In the genomic region with DNA sequence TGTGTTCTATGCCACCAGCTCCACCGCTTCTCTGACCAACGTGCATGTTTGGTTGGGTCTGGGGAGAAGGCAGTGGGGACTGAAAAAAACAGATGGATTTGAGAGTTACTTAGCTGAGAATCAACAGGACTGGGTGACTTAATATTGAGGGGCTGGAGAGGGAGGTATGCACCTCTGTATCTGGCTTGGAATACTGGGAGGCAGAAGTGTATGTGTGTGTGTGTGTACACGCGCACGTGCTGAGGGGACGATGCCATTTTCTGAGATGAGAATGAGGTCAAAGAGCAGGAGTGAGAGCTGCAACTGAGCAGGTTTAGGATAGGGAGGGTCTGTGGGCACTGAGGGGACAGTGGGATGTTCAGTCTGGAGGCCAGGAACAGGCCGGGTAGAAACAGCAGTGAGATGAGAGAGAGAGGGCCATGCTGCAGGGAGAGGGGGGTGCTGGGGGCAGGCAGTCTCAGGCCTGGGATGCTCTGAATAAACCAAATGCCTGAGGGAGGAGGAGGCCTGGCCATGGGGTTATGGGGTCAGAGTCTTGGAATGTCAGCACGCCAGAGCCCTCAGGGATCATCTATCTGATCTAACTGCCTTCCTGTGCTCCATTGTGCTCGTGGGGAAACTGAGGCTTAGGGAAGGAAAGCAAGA, we compare ENCODE assay signal across 14 cellular contexts. TPM values are rescaled to one million over a fixed set of nuclear protein-coding genes. Genes with fewer than 3 reads are reported as not detected.
DNase-seq lines count a peak whose midpoint lies in the region; ATAC-seq and TF ChIP-seq lines count a peak whose summit lies in the region.
"Had no signal": no experiment of that assay in that cellular context is flagged by ENCODE, and none has a peak within 500 bp of the region (broad histone marks: within the 10 kb centered on the region; RNA-seq: fewer than 3 reads in every experiment).

No MANE protein-coding gene starts in this region.

- no peak for TF ChIP-seq CTCF in heart right ventricle (IDR thresholded peaks at IDR 0.05)
- no peak for TF ChIP-seq CTCF in endothelial cell (IDR thresholded peaks at IDR 0.05; ENCODE audit: unreplicated experiment)
- no peak for TF ChIP-seq CTCF in nephron (IDR thresholded peaks at IDR 0.05; ENCODE audit: unreplicated experiment in 3 of 3)

- peaks cover 51 to 100% (median 92%) of the 10 kb centered on the region in 9 donors for H3K4me1 ChIP-seq in heart right ventricle

- peaks cover 64% of the 10 kb centered on the region for H3K4me1 Mint-ChIP-seq in endothelial cell (ENCODE audit: unreplicated experiment)
- H3K4me1 Mint-ChIP-seq in nephron = peaks cover 90% of the 10 kb centered on the region
- peaks cover 12% of the 10 kb centered on the region for H3K4me1 Mint-ChIP-seq in activated CD4-positive, alpha-beta T cell treated with anti-CD3 and anti-CD28 coated beads, Interleukin-2, amount 10 ng/mL, durations not matched to agents 24 days and 14 days

- H3K4me3 Mint-ChIP-seq in endothelial cell (ENCODE audit: unreplicated experiment) (no peak overlapping the region), nephron (peak overlapping the region; percentile 2 to 23 (median 5))
- H3K4me3 Mint-ChIP-seq in activated CD4-positive, alpha-beta T cell treated with anti-CD3 and anti-CD28 coated beads, Interleukin-2, amount 10 ng/mL, durations not matched to agents 24 days and 14 days = no peak overlapping the region
- H3K4me3 Mint-ChIP-seq: stimulated activated effector memory CD8-positive, alpha-beta T cell treated with anti-CD3 and anti-CD28 coated beads, Interleukin-12 subunit alpha, Interleukin-12 subunit beta, amount 100 ng/mL, for 72 hours had no signal

- H3K27me3 Mint-ChIP-seq in endothelial cell (ENCODE audit: unreplicated experiment) (peaks cover 23% of the 10 kb centered on the region), nephron (ENCODE audit: low read depth) (no peaks in the 10 kb centered on the region)
- no peaks in the 10 kb centered on the region for H3K27me3 Mint-ChIP-seq in activated CD4-positive, alpha-beta T cell treated with anti-CD3 and anti-CD28 coated beads, Interleukin-2, amount 10 ng/mL, durations not matched to agents 24 days and 14 days

- intact Hi-C loops in heart right ventricle (cut with DNase I) (no loop called here), Right ventricle myocardium inferior (cut with DNase I) (no loop called here)
- intact Hi-C loops in activated CD4-positive, alpha-beta T cell treated with anti-CD3 and anti-CD28 coated beads, Interleukin-2, amount 10 ng/mL, durations not matched to agents 24 days and 14 days (cut with micrococcal nuclease) = no loop called here

- H3K9me3 Mint-ChIP-seq in endothelial cell (ENCODE audit: unreplicated experiment) (no peaks in the 10 kb centered on the region), nephron (no peaks in the 10 kb centered on the region)
- no peaks in the 10 kb centered on the region for H3K9me3 Mint-ChIP-seq in activated CD4-positive, alpha-beta T cell treated with anti-CD3 and anti-CD28 coated beads, Interleukin-2, amount 10 ng/mL, durations not matched to agents 24 days and 14 days
- H3K9me3 Mint-ChIP-seq: stimulated activated effector memory CD8-positive, alpha-beta T cell treated with anti-CD3 and anti-CD28 coated beads, Interleukin-12 subunit alpha, Interleukin-12 subunit beta, amount 100 ng/mL, for 72 hours had no signal

- H3K27me3 ChIP-seq in heart right ventricle = no peaks in the 10 kb centered on the region

- DNase-seq in heart right ventricle (no peak), Right ventricle myocardium inferior (ENCODE audit: missing footprints) (no peak), endothelial cell (ENCODE audit: low spot score) (no peak), NCI-H1092 (lab: John Stamatoyannopoulos, UW) (no peak), NCI-H146 treated with DMSO at 0.1 percent for 48 hours (lab: John Stamatoyannopoulos, UW; ENCODE audit: unreplicated experiment) (no peak)
- no peak for DNase-seq in activated CD4-positive, alpha-beta T cell treated with anti-CD3 and anti-CD28 coated beads, Interleukin-2, amount 10 ng/mL, durations not matched to agents 24 days and 14 days
- DNase-seq: NCI-H2171, T-helper 2 cell had no signal

- peaks cover 14% of the 10 kb centered on the region for H3K36me3 Mint-ChIP-seq in endothelial cell (ENCODE audit: low read depth, unreplicated experiment)
- H3K36me3 Mint-ChIP-seq in nephron (ENCODE audit: low read depth) = peaks cover 7% of the 10 kb centered on the region
- H3K36me3 Mint-ChIP-seq in activated CD4-positive, alpha-beta T cell treated with anti-CD3 and anti-CD28 coated beads, Interleukin-2, amount 10 ng/mL, durations not matched to agents 24 days and 14 days (ENCODE audit: low read depth) = no peaks in the 10 kb centered on the region
- H3K36me3 Mint-ChIP-seq: stimulated activated effector memory CD8-positive, alpha-beta T cell treated with anti-CD3 and anti-CD28 coated beads, Interleukin-12 subunit alpha, Interleukin-12 subunit beta, amount 100 ng/mL, for 72 hours had no signal

- H3K4me3 ChIP-seq in heart right ventricle = no peak overlapping the region
- H3K4me3 ChIP-seq: GM12878 had no signal

- WGBS in heart right ventricle, 2 donors = 74 to 79% methylated on average over 9 of the region's 9 CpGs

- ATAC-seq in heart right ventricle (peak in 1 of 8 donors; percentile 19), Right ventricle myocardium inferior (no peak), HG03457 (IDR thresholded peaks at IDR 0.05; ENCODE audit: unreplicated experiment) (no peak)
- ATAC-seq: GM12878; stimulated activated effector memory CD8-positive, alpha-beta T cell treated with anti-CD3 and anti-CD28 coated beads, Interleukin-12 subunit alpha, Interleukin-12 subunit beta, amount 100 ng/mL, for 72 hours had no signal

- H3K27ac Mint-ChIP-seq in endothelial cell (ENCODE audit: unreplicated experiment) (peak overlapping the region; percentile 38), nephron (peak overlapping the region; percentile 97 to 99 (median 97))
- no peak overlapping the region for H3K27ac Mint-ChIP-seq in activated CD4-positive, alpha-beta T cell treated with anti-CD3 and anti-CD28 coated beads, Interleukin-2, amount 10 ng/mL, durations not matched to agents 24 days and 14 days
- H3K27ac Mint-ChIP-seq: progenitor cell of endocrine pancreas; stimulated activated effector memory CD8-positive, alpha-beta T cell treated with anti-CD3 and anti-CD28 coated beads, Interleukin-12 subunit alpha, Interleukin-12 subunit beta, amount 100 ng/mL, for 72 hours had no signal

- peaks cover 0 to 3% (median 0%) of the 10 kb centered on the region in 9 donors for H3K36me3 ChIP-seq in heart right ventricle

- no peaks in the 10 kb centered on the region for H3K9me3 ChIP-seq in heart right ventricle

- peak overlapping the region; percentile 39 to 92 (median 85) for H3K27ac ChIP-seq in heart right ventricle
- H3K27ac ChIP-seq: epithelial cell of prostate had no signal

RNA-seq across cellular contexts. Expression of gene PDGFRB, which starts 14.0 kb away (rescaled TPM):
- total RNA-seq in heart right ventricle = 100 to 1,000 TPM in 1 of 10 donors, 10 to 100 TPM in 9; 15.5 to 101 (median 35.9) TPM
- 10 to 100 TPM; 49.1 to 54.3 TPM for polyA plus RNA-seq in heart right ventricle
- 57.2 TPM for total RNA-seq in Right ventricle myocardium inferior
- 23.7 TPM for total RNA-seq in endothelial cell (ENCODE audit: unreplicated experiment)
- total RNA-seq in activated CD4-positive, alpha-beta T cell treated with anti-CD3 and anti-CD28 coated beads, Interleukin-2, amount 10 ng/mL, durations not matched to agents 24 days and 14 days = 0.62 and 1.5 TPM in 2 replicates

RNA-seq across cellular contexts. Expression of gene CDX1, which starts 24.9 kb away (rescaled TPM):
- total RNA-seq in heart right ventricle = under 1 TPM in 1 of 10 donors, not detected in 9; 0.32 TPM
- polyA plus RNA-seq in heart right ventricle = under 1 TPM in 1 of 2 donors, not detected in 1; 0.13 TPM
- total RNA-seq in Right ventricle myocardium inferior = not detected
- total RNA-seq in endothelial cell (ENCODE audit: unreplicated experiment) = 0.59 TPM
- total RNA-seq in activated CD4-positive, alpha-beta T cell treated with anti-CD3 and anti-CD28 coated beads, Interleukin-2, amount 10 ng/mL, durations not matched to agents 24 days and 14 days = not detected in 2 replicates
- total RNA-seq: GM12878 had no signal
- polyA plus RNA-seq: GM12878 had no signal

RNA-seq across cellular contexts. Expression of gene SLC6A7, which starts 48.2 kb away (rescaled TPM):
- total RNA-seq in heart right ventricle = not detected
- polyA plus RNA-seq in heart right ventricle = not detected
- not detected for total RNA-seq in Right ventricle myocardium inferior
- total RNA-seq in endothelial cell (ENCODE audit: unreplicated experiment) = not detected
- total RNA-seq in activated CD4-positive, alpha-beta T cell treated with anti-CD3 and anti-CD28 coated beads, Interleukin-2, amount 10 ng/mL, durations not matched to agents 24 days and 14 days = not detected in 2 replicates
- total RNA-seq: progenitor cell of endocrine pancreas had no signal

RNA-seq across cellular contexts. Expression of gene CSF1R, which starts 55.3 kb away (rescaled TPM):
- 10 to 100 TPM in 7 of 10 donors, 1 to 10 TPM in 3; 6.8 to 83.9 (median 11.2) TPM for total RNA-seq in heart right ventricle
- 1 to 10 TPM; 4.8 to 6.4 TPM for polyA plus RNA-seq in heart right ventricle
- total RNA-seq in Right ventricle myocardium inferior = 21.9 TPM
- 2.7 TPM for total RNA-seq in endothelial cell (ENCODE audit: unreplicated experiment)
- total RNA-seq in activated CD4-positive, alpha-beta T cell treated with anti-CD3 and anti-CD28 coated beads, Interleukin-2, amount 10 ng/mL, durations not matched to agents 24 days and 14 days = 0.14 TPM in 1 of 2 replicates, not detected in the other
- total RNA-seq: progenitor cell of endocrine pancreas had no signal

Comparison
In these comparisons a context has a peak if more than half of its experiments do, and no peak if none do; other contexts are left out.
1. H3K4me3 Mint-ChIP-seq: peak in nephron (3 of 3); none in endothelial cell (single experiment) and activated CD4-positive, alpha-beta T cell treated with anti-CD3 and anti-CD28 coated beads, Interleukin-2, amount 10 ng/mL, durations not matched to agents 24 days and 14 days (single experiment).